ENCODE assay signal across 21 cellular contexts in genomic region chr1:3079381-3080093, GRCh38. TPM values are rescaled to one million over a fixed set of nuclear protein-coding genes. Genes with fewer than 3 reads are reported as not detected.
"Had no signal": no experiment of that assay in that cellular context is flagged by ENCODE, and none has a peak within 500 bp of the region (broad histone marks: within the 10 kb centered on the region; RNA-seq: fewer than 3 reads in every experiment).

No MANE protein-coding gene starts in this region.

- H3K36me3 ChIP-seq: cardiac muscle cell, esophagus muscularis mucosa, prostate gland, right lobe of liver, SJCRH30 had no signal

- H3K4me3 Mint-ChIP-seq: activated B cell treated with CpG ODN at 0.5 μM for 24 hours; activated CD4-positive, alpha-beta T cell treated with anti-CD3 and anti-CD28 coated beads, Interleukin-2, amount 10 ng/mL, durations not matched to agents 24 days and 14 days; activated CD8-positive, alpha-beta T cell treated with anti-CD3 and anti-CD28 coated beads, Interleukin-2, amount 10 ng/mL, durations not matched to agents 7 days and 5 days; activated naive CD8-positive, alpha-beta T cell; natural killer cell treated with Interleukin-12 subunit alpha and Interleukin-12 subunit beta and Interleukin-15 and Interleukin-18, amount 100 ng/mL, for 72 hours; stimulated activated naive CD8-positive, alpha-beta T cell treated with anti-CD3 and anti-CD28 coated beads, Interleukin-15, Interleukin-2, amounts not matched to agents 100 ng/mL and 50 ng/mL, for 24 hours had no signal

- H3K27ac ChIP-seq: cardiac muscle cell, esophagus muscularis mucosa, prostate gland, right lobe of liver, SJCRH30 had no signal

- H3K27ac Mint-ChIP-seq: activated B cell treated with CpG ODN at 0.5 μM for 24 hours; activated CD4-positive, alpha-beta T cell treated with anti-CD3 and anti-CD28 coated beads, Interleukin-2, amount 10 ng/mL, durations not matched to agents 24 days and 14 days; activated CD8-positive, alpha-beta T cell treated with anti-CD3 and anti-CD28 coated beads, Interleukin-2, amount 10 ng/mL, durations not matched to agents 7 days and 5 days; activated naive CD8-positive, alpha-beta T cell; natural killer cell treated with Interleukin-12 subunit alpha and Interleukin-12 subunit beta and Interleukin-15 and Interleukin-18, amount 100 ng/mL, for 72 hours; stimulated activated naive CD8-positive, alpha-beta T cell treated with anti-CD3 and anti-CD28 coated beads, Interleukin-15, Interleukin-2, amounts not matched to agents 100 ng/mL and 50 ng/mL, for 24 hours had no signal

- H3K4me1 ChIP-seq: prostate gland, right lobe of liver had no signal

- H3K4me1 Mint-ChIP-seq: activated B cell treated with CpG ODN at 0.5 μM for 24 hours; activated CD4-positive, alpha-beta T cell treated with anti-CD3 and anti-CD28 coated beads, Interleukin-2, amount 10 ng/mL, durations not matched to agents 24 days and 14 days had no signal

- DNase-seq: activated B cell treated with CpG ODN at 0.5 μM for 24 hours; activated CD4-positive, alpha-beta T cell treated with anti-CD3 and anti-CD28 coated beads, Interleukin-2, amount 10 ng/mL, durations not matched to agents 24 days and 14 days; activated CD8-positive, alpha-beta memory T cell treated with anti-CD3 and anti-CD28 coated beads, Interleukin-2, amount 50 U/mL, for 4 hours; activated CD8-positive, alpha-beta T cell treated with anti-CD3 and anti-CD28 coated beads, Interleukin-2, amount 10 ng/mL, durations not matched to agents 7 days and 5 days; activated effector memory CD4-positive, alpha-beta T cell treated with anti-CD3 and anti-CD28 coated beads, Interleukin-2, amount 50 U/mL, for 16 hours; activated T-cell treated with anti-CD3 and anti-CD28 coated beads, Interleukin-2, amount 50 U/mL, for 48 hours; effector CD4-positive, alpha-beta T cell; mesendoderm; right lobe of liver; SW 1271 had no signal

- H3K9me3 Mint-ChIP-seq: activated B cell treated with CpG ODN at 0.5 μM for 24 hours; activated CD4-positive, alpha-beta T cell treated with anti-CD3 and anti-CD28 coated beads, Interleukin-2, amount 10 ng/mL, durations not matched to agents 24 days and 14 days; natural killer cell treated with Interleukin-12 subunit alpha and Interleukin-12 subunit beta and Interleukin-15 and Interleukin-18, amount 100 ng/mL, for 72 hours; stimulated activated naive CD8-positive, alpha-beta T cell treated with anti-CD3 and anti-CD28 coated beads, Interleukin-15, Interleukin-2, amounts not matched to agents 100 ng/mL and 50 ng/mL, for 24 hours had no signal

- ATAC-seq: activated CD8-positive, alpha-beta T cell treated with anti-CD3 and anti-CD28 coated beads, Interleukin-2, amount 10 ng/mL, durations not matched to agents 7 days and 5 days; left lobe of liver; natural killer cell treated with Interleukin-12 subunit alpha and Interleukin-12 subunit beta and Interleukin-15 and Interleukin-18, amount 100 ng/mL, for 72 hours; right lobe of liver had no signal

- H3K36me3 Mint-ChIP-seq: activated naive CD8-positive, alpha-beta T cell; natural killer cell treated with Interleukin-12 subunit alpha and Interleukin-12 subunit beta and Interleukin-15 and Interleukin-18, amount 100 ng/mL, for 72 hours had no signal

- H3K4me3 ChIP-seq: cardiac muscle cell, esophagus muscularis mucosa, prostate gland, right lobe of liver, SJCRH30, smooth muscle cell had no signal

- H3K9me3 ChIP-seq: esophagus muscularis mucosa, prostate gland, right lobe of liver, SJCRH30 had no signal

- H3K27me3 ChIP-seq: right lobe of liver had no signal

RNA-seq across cellular contexts. Expression of gene PRDM16, which starts 10.5 kb away (rescaled TPM):
- total RNA-seq: activated B cell treated with CpG ODN at 0.5 μM for 24 hours; activated CD4-positive, alpha-beta T cell treated with anti-CD3 and anti-CD28 coated beads, Interleukin-2, amount 10 ng/mL, durations not matched to agents 24 days and 14 days; natural killer cell treated with Interleukin-12 subunit alpha and Interleukin-12 subunit beta and Interleukin-15 and Interleukin-18, amount 100 ng/mL, for 72 hours; T-helper 2 cell treated with Interferon-gamma antibody and Interleukin-4, amounts not matched to agents 100 ng/mL and 5 ng/mL, for 36 hours had no signal

RNA-seq across cellular contexts. Expression of gene ACTRT2, which starts 58.3 kb away (rescaled TPM):
- total RNA-seq: activated B cell treated with CpG ODN at 0.5 μM for 24 hours; activated CD4-positive, alpha-beta T cell treated with anti-CD3 and anti-CD28 coated beads, Interleukin-2, amount 10 ng/mL, durations not matched to agents 24 days and 14 days; activated CD8-positive, alpha-beta T cell treated with anti-CD3 and anti-CD28 coated beads, Interleukin-2, amount 10 ng/mL, durations not matched to agents 7 days and 5 days; cardiac muscle cell; esophagus muscularis mucosa; left lobe of liver; natural killer cell treated with Interleukin-12 subunit alpha and Interleukin-12 subunit beta and Interleukin-15 and Interleukin-18, amount 100 ng/mL, for 72 hours; omental fat pad; right lobe of liver; SJCRH30; smooth muscle cell; T-helper 2 cell treated with Interferon-gamma antibody and Interleukin-4, amounts not matched to agents 100 ng/mL and 5 ng/mL, for 36 hours had no signal
